1 cellular context compared by ENCODE assay signal in the genomic region with DNA sequence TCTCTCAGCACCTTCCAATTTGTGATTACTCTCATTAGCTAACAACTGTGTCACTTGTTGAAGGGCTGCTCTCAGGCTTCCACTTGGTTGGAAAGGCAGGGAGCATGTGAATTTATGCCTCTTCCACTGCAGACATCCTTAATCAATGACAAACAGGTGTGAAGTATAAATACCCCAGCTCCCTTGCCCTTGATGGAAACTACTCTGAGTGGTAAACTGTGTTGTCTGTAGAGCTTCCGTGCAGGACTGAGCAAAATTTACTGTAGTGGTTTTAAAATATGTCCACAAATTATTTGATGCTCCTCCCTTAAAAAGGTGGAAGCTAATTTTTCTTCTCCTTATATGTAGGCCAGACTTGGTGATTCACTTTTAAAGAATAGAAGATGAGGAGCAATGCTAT.
TF ChIP-seq lines count a peak whose summit lies in the region.

No MANE protein-coding gene starts in this region.

TF ChIP-seq in HEK293, 187 proteins besides CTCF, POLR2A, EP300 and RAD21 (continued from another document):
- TF ChIP-seq, protein P1, sequence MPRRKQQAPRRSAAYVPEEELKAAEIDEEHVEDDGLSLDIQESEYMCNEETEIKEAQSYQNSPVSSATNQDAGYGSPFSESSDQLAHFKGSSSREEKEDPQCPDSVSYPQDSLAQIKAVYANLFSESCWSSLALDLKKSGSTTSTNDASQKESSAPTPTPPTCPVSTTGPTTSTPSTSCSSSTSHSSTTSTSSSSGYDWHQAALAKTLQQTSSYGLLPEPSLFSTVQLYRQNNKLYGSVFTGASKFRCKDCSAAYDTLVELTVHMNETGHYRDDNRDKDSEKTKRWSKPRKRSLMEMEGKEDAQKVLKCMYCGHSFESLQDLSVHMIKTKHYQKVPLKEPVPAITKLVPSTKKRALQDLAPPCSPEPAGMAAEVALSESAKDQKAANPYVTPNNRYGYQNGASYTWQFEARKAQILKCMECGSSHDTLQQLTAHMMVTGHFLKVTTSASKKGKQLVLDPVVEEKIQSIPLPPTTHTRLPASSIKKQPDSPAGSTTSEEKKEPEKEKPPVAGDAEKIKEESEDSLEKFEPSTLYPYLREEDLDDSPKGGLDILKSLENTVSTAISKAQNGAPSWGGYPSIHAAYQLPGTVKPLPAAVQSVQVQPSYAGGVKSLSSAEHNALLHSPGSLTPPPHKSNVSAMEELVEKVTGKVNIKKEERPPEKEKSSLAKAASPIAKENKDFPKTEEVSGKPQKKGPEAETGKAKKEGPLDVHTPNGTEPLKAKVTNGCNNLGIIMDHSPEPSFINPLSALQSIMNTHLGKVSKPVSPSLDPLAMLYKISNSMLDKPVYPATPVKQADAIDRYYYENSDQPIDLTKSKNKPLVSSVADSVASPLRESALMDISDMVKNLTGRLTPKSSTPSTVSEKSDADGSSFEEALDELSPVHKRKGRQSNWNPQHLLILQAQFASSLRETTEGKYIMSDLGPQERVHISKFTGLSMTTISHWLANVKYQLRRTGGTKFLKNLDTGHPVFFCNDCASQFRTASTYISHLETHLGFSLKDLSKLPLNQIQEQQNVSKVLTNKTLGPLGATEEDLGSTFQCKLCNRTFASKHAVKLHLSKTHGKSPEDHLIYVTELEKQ (tag by site-specific recombination; IDR thresholded peaks at IDR 0.05; ENCODE audit: borderline replicate concordance): no peak
